8 cellular contexts compared by ENCODE assay signal in the genomic region with DNA sequence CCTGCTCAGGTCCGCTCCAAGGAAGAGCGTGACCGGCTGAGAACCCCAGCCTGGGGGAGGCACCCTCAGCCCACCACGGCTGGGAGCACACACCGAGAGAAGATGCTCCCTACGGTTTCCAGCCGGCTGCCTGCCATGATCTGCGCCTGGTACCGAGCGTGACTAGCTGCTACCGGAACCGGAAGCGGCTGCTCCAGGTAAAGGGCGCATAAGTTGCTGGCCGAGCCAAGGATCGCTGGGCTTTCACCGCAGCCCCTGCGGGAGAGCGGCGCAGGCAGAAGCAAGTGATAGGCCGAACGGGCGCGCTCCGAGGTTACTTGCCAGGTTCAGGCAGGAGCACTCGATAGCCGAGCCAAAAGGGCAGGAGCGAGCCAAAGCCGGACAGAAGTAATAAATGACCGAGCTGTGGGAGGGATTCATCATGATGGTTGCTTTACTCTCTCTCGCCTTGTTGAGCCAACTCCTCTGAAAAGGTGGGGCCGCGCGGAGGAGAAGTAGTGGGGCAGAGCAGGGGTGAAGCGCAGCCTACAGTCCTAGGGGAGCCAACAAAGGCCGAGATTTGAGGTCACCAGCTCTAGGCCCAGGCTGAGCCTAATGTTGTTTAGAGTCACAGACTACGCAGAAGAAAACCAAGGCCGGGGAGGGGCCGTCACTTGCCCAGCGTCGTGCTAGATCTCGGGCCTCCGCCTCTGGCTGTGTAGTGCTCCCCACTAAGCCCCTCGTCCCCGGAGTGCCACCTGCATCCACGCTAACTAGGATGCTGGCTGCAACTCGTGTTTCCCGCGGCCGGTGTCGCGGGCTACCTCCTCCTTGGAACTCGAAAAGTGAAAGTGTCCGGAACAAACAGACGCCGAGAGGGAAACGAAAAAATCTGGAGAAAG. TPM values are rescaled to one million over a fixed set of nuclear protein-coding genes. Genes with fewer than 3 reads are reported as not detected.
A peak's percentile ranks its signal among the peaks of the same experiment; 100 is the strongest.
DNase-seq lines count a peak whose midpoint lies in the region; ATAC-seq, FAIRE-seq and TF ChIP-seq lines count a peak whose summit lies in the region.

Gene MRPS23 (minus strand): TSS at position 171 of the 881 bp plus-strand sequence. CDS start 34 bp downstream, at position 137.

- TF ChIP-seq CTCF in AG10803 (conservative IDR thresholded peaks at IDR 0.05; ENCODE audit: low read length) (no peak), kidney (IDR thresholded peaks at IDR 0.05; ENCODE audit: borderline replicate concordance, extremely low read depth, insufficient read depth) (peak; percentile 27)

- ATAC-seq in GM19043 (IDR thresholded peaks at IDR 0.05; ENCODE audit: low read depth, unreplicated experiment), result peak; percentile 82
- ATAC-seq in HG03378 (IDR thresholded peaks at IDR 0.05; ENCODE audit: unreplicated experiment), result peak; percentile 89

- FAIRE-seq in kidney (lab: Jason Lieb, UNC), result peak; percentile 89

- no peaks in the 10 kb centered on the region for H3K36me3 ChIP-seq in kidney (ENCODE audit: control insufficient read depth in 1 of 2, insufficient read depth in 2 of 2, low read length in 2 of 2)

- peak within 1 kb of the TSS; percentile 96 for H3K4me3 ChIP-seq in AG10803 (ENCODE audit: low read length)
- H3K4me3 ChIP-seq in kidney (ENCODE audit: low read length in 2 of 2), result peak within 1 kb of the TSS; percentile 98

- intact Hi-C loops in kidney (cut with DNase I), result loop anchor here (10.0 kb wide), 1 partner anchor 265 kb away; no protein-coding TSS in a partner anchor

- peaks cover 12 to 20% of the 10 kb centered on the region in 2 donors for H3K4me1 ChIP-seq in kidney (ENCODE audit: control insufficient read depth in 1 of 2, insufficient read depth in 1 of 2, low read depth in 1 of 2, low read length in 2 of 2)

- DNase-seq in AG10803 (ENCODE audit: low read depth) (peak; percentile 99), NCI-H460 (ENCODE audit: extremely low read depth, low read depth) (peak; percentile 98), cerebellar nuclear complex (lab: John Stamatoyannopoulos, UW) (peak; percentile 91 to 97), kidney (peak; percentile 99)
- DNase-seq in activated CD4-positive, CD25-positive, alpha-beta regulatory T cell treated with anti-CD3 and anti-CD28 coated beads, Interleukin-2, amount 50 U/mL, for 72 hours, result peak; percentile 93
- peak; percentile 98 for DNase-seq in stimulated activated CD4-positive, alpha-beta T cell treated with anti-CD3 and anti-CD28 coated beads, Interleukin-15, amount 100 ng/mL, for 24 hours

- no peaks in the 10 kb centered on the region for H3K9me3 ChIP-seq in kidney (ENCODE audit: control insufficient read depth in 1 of 2, low read length in 2 of 2)

- H3K27ac ChIP-seq in kidney (ENCODE audit: low read depth in 2 of 2, low read length in 2 of 2), result peak within 1 kb of the TSS; percentile 96 to 99

- H3K9ac ChIP-seq in kidney (ENCODE audit: low read length in 2 of 2), result peak within 1 kb of the TSS; percentile 97 to 98

RNA-seq across cellular contexts. Expression of gene MRPS23, which starts in this region (rescaled TPM):
- 58.9 and 70.3 TPM in 2 replicates for total RNA-seq in NCI-H460 (2014; rRNA removed; shearing (Covaris generic))
- 43.9 and 45.9 TPM in 2 replicates for polyA plus RNA-seq in NCI-H460 (2014; cell fraction: nucleus; rRNA removed)
- total RNA-seq in kidney, result 40.2 TPM
- polyA plus RNA-seq in kidney (ENCODE audit: insufficient read depth, low read depth, low replicate concordance), result 75.3 TPM

Comparison
In these comparisons a context has a peak if more than half of its experiments do, and no peak if none do; other contexts are left out.
1. Peak in every context shown above with its lines: DNase-seq, ATAC-seq, H3K4me3 ChIP-seq and H3K27ac ChIP-seq.